ENCODE assay signal across 8 cellular contexts in genomic region chr11:910589-911030, GRCh38. TPM values are rescaled to one million over a fixed set of nuclear protein-coding genes. Genes with fewer than 3 reads are reported as not detected.
DNase-seq lines count a peak whose midpoint lies in the region; ATAC-seq and TF ChIP-seq lines count a peak whose summit lies in the region.

CHID1 (minus strand) TSS chr11:910810; CDS start chr11:904816, 5,994 bp downstream.

- DNase-seq in NCI-H1048 (lab: John Stamatoyannopoulos, UW) (peak; percentile 82), SW480 (ENCODE audit: low spot score) (peak; percentile 81), cardiac septum (ENCODE audit: low spot score) (peak; percentile 96), posterior cingulate gyrus (peak; percentile 81 to 98 (median 87)), type B pancreatic cell (ENCODE audit: extremely low spot score, unreplicated experiment) (peak; percentile 92)
- peak; percentile 91 for DNase-seq in activated naive CD8-positive, alpha-beta T cell treated with anti-CD3 and anti-CD28 coated beads, Interleukin-2, amount 50 U/mL, for 24 hours

- H3K27ac Mint-ChIP-seq in activated naive CD8-positive, alpha-beta T cell treated with anti-CD3 and anti-CD28 coated beads, Interleukin-2, amount 50 U/mL, for 24 hours = peak within 1 kb of the TSS; percentile 96
- H3K27ac Mint-ChIP-seq in type B pancreatic cell = peak within 1 kb of the TSS; percentile 89

- TF ChIP-seq CTCF in type B pancreatic cell (conservative IDR thresholded peaks at IDR 0.05) = no peak

- intact Hi-C loops in cardiac septum (cut with DNase I) = loop anchor here (1.0 kb wide), 1 partner anchor 15 kb away; the partner anchor contains the start of gene AP2A2
- intact Hi-C loops in posterior cingulate gyrus (cut with DNase I) = loop anchor here (2.0 kb wide), 1 partner anchor 14 kb away; the partner anchor contains the start of gene AP2A2

- ATAC-seq in HG02571 (IDR thresholded peaks at IDR 0.05; ENCODE audit: unreplicated experiment) = peak; percentile 78
- ATAC-seq in activated naive CD8-positive, alpha-beta T cell treated with anti-CD3 and anti-CD28 coated beads, Interleukin-2, amount 50 U/mL, for 24 hours = peak; percentile 97

- H3K4me3 Mint-ChIP-seq in activated naive CD8-positive, alpha-beta T cell treated with anti-CD3 and anti-CD28 coated beads, Interleukin-2, amount 50 U/mL, for 24 hours = peak within 1 kb of the TSS; percentile 91
- peak within 1 kb of the TSS; percentile 93 for H3K4me3 Mint-ChIP-seq in type B pancreatic cell

- H3K9me3 Mint-ChIP-seq in activated naive CD8-positive, alpha-beta T cell treated with anti-CD3 and anti-CD28 coated beads, Interleukin-2, amount 50 U/mL, for 24 hours = no peaks in the 10 kb centered on the region
- H3K9me3 Mint-ChIP-seq in type B pancreatic cell = no peaks in the 10 kb centered on the region

- peaks cover 22% of the 10 kb centered on the region for H3K4me1 Mint-ChIP-seq in activated naive CD8-positive, alpha-beta T cell treated with anti-CD3 and anti-CD28 coated beads, Interleukin-2, amount 50 U/mL, for 24 hours
- H3K4me1 Mint-ChIP-seq in type B pancreatic cell (ENCODE audit: unreplicated experiment) = peaks cover 11% of the 10 kb centered on the region

- no peaks in the 10 kb centered on the region for H3K27me3 Mint-ChIP-seq in activated naive CD8-positive, alpha-beta T cell treated with anti-CD3 and anti-CD28 coated beads, Interleukin-2, amount 50 U/mL, for 24 hours
- no peaks in the 10 kb centered on the region for H3K27me3 Mint-ChIP-seq in type B pancreatic cell

- peaks cover 1% of the 10 kb centered on the region for H3K36me3 Mint-ChIP-seq in activated naive CD8-positive, alpha-beta T cell treated with anti-CD3 and anti-CD28 coated beads, Interleukin-2, amount 50 U/mL, for 24 hours (ENCODE audit: low read depth)
- no peaks in the 10 kb centered on the region for H3K36me3 Mint-ChIP-seq in type B pancreatic cell

- peak; percentile 78 for TF ChIP-seq POLR2A in GM10847 (IDR thresholded peaks at IDR 0.05; ENCODE audit: extremely low read depth, insufficient read length)

RNA-seq across cellular contexts. Expression of gene CHID1, which starts in this region (rescaled TPM):
- total RNA-seq in cardiac septum = 63.7 TPM
- 98.9 and 100 TPM in 2 replicates for total RNA-seq in type B pancreatic cell (ENCODE audit: low replicate concordance)

Comparison
In these comparisons a context has a peak if more than half of its experiments do, and no peak if none do; other contexts are left out.
1. Peak in every context shown above with its lines: DNase-seq and ATAC-seq.